In genomic region chr5:45796959-45797553, GRCh38 we compare ENCODE assay signal across 2 cellular contexts.
TF ChIP-seq lines count a peak whose summit lies in the region.

No MANE protein-coding gene starts in this region.

TF ChIP-seq in SK-N-SH, 30 proteins besides CTCF, POLR2A, EP300 and RAD21 (continued from another document):
- no peak for TF ChIP-seq REST (IDR thresholded peaks at IDR 0.05; ENCODE audit: low read depth, low read length)
- no peak for TF ChIP-seq SMC3 (IDR thresholded peaks at IDR 0.05; ENCODE audit: low read depth, low read length)
- no peak for TF ChIP-seq ELF1 (IDR thresholded peaks at IDR 0.05)
- TF ChIP-seq YY1 (IDR thresholded peaks at IDR 0.05; ENCODE audit: low read depth): no peak
- no peak for TF ChIP-seq JUND (IDR thresholded peaks at IDR 0.05)
- no peak for TF ChIP-seq CHD2 (IDR thresholded peaks at IDR 0.05; ENCODE audit: low read length, partially characterized antibody)
- no peak for TF ChIP-seq FOXM1 (IDR thresholded peaks at IDR 0.05; ENCODE audit: low read depth)
- TF ChIP-seq, protein P1, sequence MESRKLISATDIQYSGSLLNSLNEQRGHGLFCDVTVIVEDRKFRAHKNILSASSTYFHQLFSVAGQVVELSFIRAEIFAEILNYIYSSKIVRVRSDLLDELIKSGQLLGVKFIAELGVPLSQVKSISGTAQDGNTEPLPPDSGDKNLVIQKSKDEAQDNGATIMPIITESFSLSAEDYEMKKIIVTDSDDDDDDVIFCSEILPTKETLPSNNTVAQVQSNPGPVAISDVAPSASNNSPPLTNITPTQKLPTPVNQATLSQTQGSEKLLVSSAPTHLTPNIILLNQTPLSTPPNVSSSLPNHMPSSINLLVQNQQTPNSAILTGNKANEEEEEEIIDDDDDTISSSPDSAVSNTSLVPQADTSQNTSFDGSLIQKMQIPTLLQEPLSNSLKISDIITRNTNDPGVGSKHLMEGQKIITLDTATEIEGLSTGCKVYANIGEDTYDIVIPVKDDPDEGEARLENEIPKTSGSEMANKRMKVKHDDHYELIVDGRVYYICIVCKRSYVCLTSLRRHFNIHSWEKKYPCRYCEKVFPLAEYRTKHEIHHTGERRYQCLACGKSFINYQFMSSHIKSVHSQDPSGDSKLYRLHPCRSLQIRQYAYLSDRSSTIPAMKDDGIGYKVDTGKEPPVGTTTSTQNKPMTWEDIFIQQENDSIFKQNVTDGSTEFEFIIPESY (IDR thresholded peaks at IDR 0.05; ENCODE audit: borderline replicate concordance, low read depth): no peak
- TF ChIP-seq TCF12 (IDR thresholded peaks at IDR 0.05): no peak
- no peak for TF ChIP-seq PBX3 (IDR thresholded peaks at IDR 0.05)
- TF ChIP-seq NRF1 (IDR thresholded peaks at IDR 0.05; ENCODE audit: low read depth, low read length): no peak
- TF ChIP-seq, protein P2, sequence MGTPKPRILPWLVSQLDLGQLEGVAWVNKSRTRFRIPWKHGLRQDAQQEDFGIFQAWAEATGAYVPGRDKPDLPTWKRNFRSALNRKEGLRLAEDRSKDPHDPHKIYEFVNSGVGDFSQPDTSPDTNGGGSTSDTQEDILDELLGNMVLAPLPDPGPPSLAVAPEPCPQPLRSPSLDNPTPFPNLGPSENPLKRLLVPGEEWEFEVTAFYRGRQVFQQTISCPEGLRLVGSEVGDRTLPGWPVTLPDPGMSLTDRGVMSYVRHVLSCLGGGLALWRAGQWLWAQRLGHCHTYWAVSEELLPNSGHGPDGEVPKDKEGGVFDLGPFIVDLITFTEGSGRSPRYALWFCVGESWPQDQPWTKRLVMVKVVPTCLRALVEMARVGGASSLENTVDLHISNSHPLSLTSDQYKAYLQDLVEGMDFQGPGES (IDR thresholded peaks at IDR 0.05; ENCODE audit: low read depth, low read length): no peak
- no peak for TF ChIP-seq EZH2phosphoT487 (IDR thresholded peaks at IDR 0.05; ENCODE audit: borderline replicate concordance, low read depth)
- no peak for TF ChIP-seq POLR2AphosphoS5 (IDR thresholded peaks at IDR 0.05; ENCODE audit: low read depth, low read length)

TF ChIP-seq in K562, 482 proteins besides CTCF, POLR2A, EP300 and RAD21 (continued from another document):
- TF ChIP-seq ZMIZ1 (IDR thresholded peaks at IDR 0.05; ENCODE audit: low read depth in 2 of 2, low read length in 2 of 2) (no peak), NCOA1 (IDR thresholded peaks at IDR 0.05; ENCODE audit: low read depth) (no peak), FOXA3 (CRISPR knock-in tag; conservative IDR thresholded peaks at IDR 0.05 in 1 of 2, IDR thresholded peaks at IDR 0.05 in 1 of 2) (no peak), EGR1 (conservative IDR thresholded peaks at IDR 0.05) (no peak), KHSRP (IDR thresholded peaks at IDR 0.05) (no peak), SRSF7 (optimal IDR thresholded peaks at IDR 0.05; ENCODE audit: low read depth, low read length) (no peak)
- TF ChIP-seq, protein P3, sequence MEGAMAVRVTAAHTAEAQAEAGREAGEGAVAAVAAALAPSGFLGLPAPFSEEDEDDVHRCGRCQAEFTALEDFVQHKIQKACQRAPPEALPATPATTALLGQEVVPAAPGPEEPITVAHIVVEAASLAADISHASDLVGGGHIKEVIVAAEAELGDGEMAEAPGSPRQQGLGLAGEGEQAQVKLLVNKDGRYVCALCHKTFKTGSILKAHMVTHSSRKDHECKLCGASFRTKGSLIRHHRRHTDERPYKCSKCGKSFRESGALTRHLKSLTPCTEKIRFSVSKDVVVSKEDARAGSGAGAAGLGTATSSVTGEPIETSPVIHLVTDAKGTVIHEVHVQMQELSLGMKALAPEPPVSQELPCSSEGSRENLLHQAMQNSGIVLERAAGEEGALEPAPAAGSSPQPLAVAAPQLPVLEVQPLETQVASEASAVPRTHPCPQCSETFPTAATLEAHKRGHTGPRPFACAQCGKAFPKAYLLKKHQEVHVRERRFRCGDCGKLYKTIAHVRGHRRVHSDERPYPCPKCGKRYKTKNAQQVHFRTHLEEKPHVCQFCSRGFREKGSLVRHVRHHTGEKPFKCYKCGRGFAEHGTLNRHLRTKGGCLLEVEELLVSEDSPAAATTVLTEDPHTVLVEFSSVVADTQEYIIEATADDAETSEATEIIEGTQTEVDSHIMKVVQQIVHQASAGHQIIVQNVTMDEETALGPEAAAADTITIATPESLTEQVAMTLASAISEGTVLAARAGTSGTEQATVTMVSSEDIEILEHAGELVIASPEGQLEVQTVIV (CRISPR knock-in tag; IDR thresholded peaks at IDR 0.05; ENCODE audit: borderline replicate concordance): no peak
